ENCODE assay signal across 8 cellular contexts in the genomic region with DNA sequence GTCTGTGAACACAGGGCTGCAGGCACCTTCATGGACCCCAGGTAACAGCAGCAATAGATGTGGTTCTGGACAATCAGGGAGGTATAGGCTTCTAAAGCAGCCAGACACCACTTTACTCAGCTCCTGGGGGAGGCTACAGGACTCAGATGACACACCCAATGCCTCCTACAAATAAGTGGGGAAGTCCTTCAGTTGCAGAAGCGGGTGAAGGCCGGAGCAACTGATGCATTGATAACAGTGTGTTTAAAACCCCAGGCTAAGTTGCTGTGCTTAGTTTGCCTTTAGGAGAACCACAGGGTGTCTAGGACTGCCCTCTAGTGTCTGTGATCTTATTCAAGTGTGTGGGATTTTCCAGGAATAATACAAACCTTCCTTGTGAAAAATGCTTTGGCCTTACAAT. TPM values are rescaled to one million over a fixed set of nuclear protein-coding genes. Genes with fewer than 3 reads are reported as not detected.
A peak's percentile ranks its signal among the peaks of the same experiment; 100 is the strongest.
DNase-seq lines count a peak whose midpoint lies in the region; ATAC-seq and TF ChIP-seq lines count a peak whose summit lies in the region.

No MANE protein-coding gene starts in this region.

- ATAC-seq in lower lobe of right lung (peak; percentile 58 to 61), GM19397 (IDR thresholded peaks at IDR 0.05; ENCODE audit: unreplicated experiment) (no peak), HG03378 (IDR thresholded peaks at IDR 0.05; ENCODE audit: unreplicated experiment) (no peak), GM18519 (IDR thresholded peaks at IDR 0.05; ENCODE audit: low FRiP score, unreplicated experiment) (no peak)

- peaks cover 5% of the 10 kb centered on the region for H3K9me3 ChIP-seq in lower lobe of right lung

- TF ChIP-seq CTCF in GM12864 (IDR thresholded peaks at IDR 0.05; ENCODE audit: low read depth, low read length, missing control alignments) = peak; percentile 34
- TF ChIP-seq CTCF in NB4 (IDR thresholded peaks at IDR 0.05; ENCODE audit: low read depth, low read length) = peak; percentile 31
- TF ChIP-seq CTCF in lower lobe of right lung (IDR thresholded peaks at IDR 0.05) = peak; percentile 54

- TF ChIP-seq POLR2A in NB4 (IDR thresholded peaks at IDR 0.05; ENCODE audit: extremely low read depth, insufficient read length) = no peak

- DNase-seq in A172 (ENCODE audit: low spot score) (peak; percentile 15), GM12864 (ENCODE audit: low read depth) (no peak), NB4 (ENCODE audit: low read depth) (peak; percentile 41), cerebellum (ENCODE audit: low spot score) (peak; percentile 71), lower lobe of right lung (no peak)

- H3K4me1 ChIP-seq in lower lobe of right lung = no peaks in the 10 kb centered on the region

- H3K27ac ChIP-seq in lower lobe of right lung = no peak overlapping the region

- peaks cover 4% of the 10 kb centered on the region for H3K27me3 ChIP-seq in lower lobe of right lung (ENCODE audit: low read depth)

- intact Hi-C loops in lower lobe of right lung (cut with DNase I) = loop anchor here (10.0 kb wide), 2 partner anchors 141 to 291 kb away; no protein-coding TSS in a partner anchor

- no peaks in the 10 kb centered on the region for H3K36me3 ChIP-seq in lower lobe of right lung

- H3K4me3 ChIP-seq in GM12864 (ENCODE audit: low read depth, low read length) (no peak overlapping the region), NB4 (ENCODE audit: low read depth, low read length) (no peak overlapping the region), lower lobe of right lung (no peak overlapping the region)

RNA-seq across cellular contexts. Expression of a gene that starts 5.9 kb away (rescaled TPM):
- total RNA-seq in A172 (2014; rRNA removed; shearing (Covaris generic)) = 1.9 and 2.1 TPM in 2 replicates
- total RNA-seq in cerebellum (19.8 TPM), lower lobe of right lung (23.4 TPM)

Comparison
In these comparisons a context has a peak if more than half of its experiments do, and no peak if none do; other contexts are left out.
1. DNase-seq: peak in A172 (single experiment), NB4 (single experiment) and cerebellum (single experiment); none in GM12864 (single experiment) and lower lobe of right lung (single experiment).
2. ATAC-seq: peak in lower lobe of right lung (2 of 2); none in GM19397 (single experiment), HG03378 (single experiment) and GM18519 (single experiment).
3. Peak in every context shown above with its lines, with median percentiles within 50 percentile points of each other: CTCF ChIP-seq.